14 cellular contexts compared by ENCODE assay signal in genomic region chr6:128507337-128508310, GRCh38. TPM values are rescaled to one million over a fixed set of nuclear protein-coding genes. Genes with fewer than 3 reads are reported as not detected.
DNase-seq lines count a peak whose midpoint lies in the region; ATAC-seq, FAIRE-seq and TF ChIP-seq lines count a peak whose summit lies in the region.
"Had no signal": no experiment of that assay in that cellular context is flagged by ENCODE, and none has a peak within 500 bp of the region (broad histone marks: within the 10 kb centered on the region; RNA-seq: fewer than 3 reads in every experiment).

No MANE protein-coding gene starts in this region.

- H3K4me1 ChIP-seq in ascending aorta: no peaks in the 10 kb centered on the region

- no peak overlapping the region for H3K27ac ChIP-seq in ascending aorta

- H3K36me3 ChIP-seq in ascending aorta: no peaks in the 10 kb centered on the region

- no peak overlapping the region for H3K4me3 ChIP-seq in ascending aorta

- no peak overlapping the region for H3K27ac Mint-ChIP-seq in T-helper 17 cell
- H3K27ac Mint-ChIP-seq: activated naive CD8-positive, alpha-beta T cell treated with anti-CD3 and anti-CD28 coated beads for 36 hours had no signal

- DNase-seq in AG20443 (ENCODE audit: low spot score) (peak; percentile 11), LoVo (ENCODE audit: low spot score) (peak; percentile 59), dedifferentiated amniotic fluid mesenchymal stem cell (ENCODE audit: extremely low spot score) (peak; percentile 50), midbrain (lab: John Stamatoyannopoulos, UW) (peak; percentile 25), T-helper 17 cell (no peak), ascending aorta (ENCODE audit: low spot score in 2 of 2) (no peak), D721Med (ENCODE audit: insufficient read length, low spot score) (no peak), dermis blood vessel endothelial cell (no peak)
- DNase-seq: activated CD4-positive, alpha-beta T cell treated with anti-CD3 and anti-CD28 coated beads, Interleukin-2, amount 50 U/mL, for 1 hour; activated naive CD8-positive, alpha-beta T cell treated with anti-CD3 and anti-CD28 coated beads for 36 hours; glutamatergic neuron; NCI-H1436; SHP77 treated with DMSO at 0.1 percent for 48 hours; stimulated activated CD4-positive, alpha-beta T cell treated with anti-CD3 and anti-CD28 coated beads, Interleukin-1b, Interleukin-23, amount 100 ng/mL, for 48 hours had no signal

- peaks cover 2% of the 10 kb centered on the region for H3K36me3 Mint-ChIP-seq in T-helper 17 cell (ENCODE audit: low read depth)
- H3K36me3 Mint-ChIP-seq: activated naive CD8-positive, alpha-beta T cell treated with anti-CD3 and anti-CD28 coated beads for 36 hours had no signal

- no peaks in the 10 kb centered on the region for H3K27me3 ChIP-seq in ascending aorta

- no peak for ATAC-seq in T-helper 17 cell

- intact Hi-C loops in ascending aorta (cut with DNase I): no loop called here

- no peak for FAIRE-seq in D721Med (lab: Jason Lieb, UNC)

- H3K4me1 Mint-ChIP-seq in T-helper 17 cell: no peaks in the 10 kb centered on the region

- TF ChIP-seq CTCF in ascending aorta (IDR thresholded peaks at IDR 0.05) (no peak), D721Med (IDR thresholded peaks at IDR 0.05; ENCODE audit: insufficient read depth, missing control alignments) (no peak)

- H3K9me3 ChIP-seq in T-helper 17 cell (ENCODE audit: control insufficient read depth, low read length, poor library complexity, severe bottlenecking) (no peaks in the 10 kb centered on the region), ascending aorta (no peaks in the 10 kb centered on the region)

- no peak overlapping the region for H3K4me3 Mint-ChIP-seq in T-helper 17 cell
- H3K4me3 Mint-ChIP-seq: activated naive CD8-positive, alpha-beta T cell treated with anti-CD3 and anti-CD28 coated beads for 36 hours had no signal

- peaks cover 22% of the 10 kb centered on the region for H3K27me3 Mint-ChIP-seq in T-helper 17 cell
- H3K27me3 Mint-ChIP-seq: activated naive CD8-positive, alpha-beta T cell treated with anti-CD3 and anti-CD28 coated beads for 36 hours had no signal

RNA-seq across cellular contexts. Expression of gene PTPRK, which starts 12.8 kb away (rescaled TPM):
- total RNA-seq in T-helper 17 cell (under 1 TPM; 0.77 to 0.78 TPM), ascending aorta (73.1 TPM), dermis blood vessel endothelial cell (104 and 120 TPM in 2 replicates)

Comparison
In these comparisons a context has a peak if more than half of its experiments do, and no peak if none do; other contexts are left out.
1. DNase-seq: peak in AG20443 (single experiment), LoVo (single experiment), dedifferentiated amniotic fluid mesenchymal stem cell (single experiment) and midbrain (single experiment); none in T-helper 17 cell (0 of 3), ascending aorta (0 of 2), D721Med (single experiment) and dermis blood vessel endothelial cell (single experiment).
2. RNA of gene PTPRK, which starts 12.8 kb away (total RNA-seq): 104 to 120 TPM in dermis blood vessel endothelial cell and 73.1 TPM in ascending aorta (single experiment); 0.77 to 0.78 TPM in T-helper 17 cell; every median in the first group is over 10 times any median in the second.